In the genomic region with DNA sequence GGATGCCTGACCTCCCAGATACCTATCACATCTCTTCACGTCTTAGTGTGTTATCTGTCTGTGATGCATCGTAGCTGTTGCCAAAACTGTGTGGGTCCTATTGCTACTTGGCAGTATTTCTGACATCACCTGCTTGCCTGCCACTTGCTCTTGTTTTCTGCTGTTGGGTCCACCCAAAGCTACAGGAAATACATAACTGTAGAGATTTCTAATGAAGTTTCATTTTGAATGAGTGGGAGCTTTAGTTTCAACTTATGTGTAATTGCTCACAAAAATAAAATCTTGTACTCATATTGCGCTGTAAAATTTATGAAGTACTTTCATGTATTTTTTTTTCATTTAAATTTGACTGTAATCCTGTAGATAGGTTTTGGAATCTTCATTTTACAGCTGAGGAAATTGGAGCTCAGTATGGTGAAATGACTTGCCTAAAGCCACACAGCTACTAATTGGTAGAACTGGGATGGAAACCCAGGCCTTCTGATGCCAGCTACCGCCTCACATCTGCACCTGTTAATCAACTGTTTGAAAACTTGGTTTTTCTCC, we compare ENCODE assay signal across 10 cellular contexts.
A peak's percentile ranks its signal among the peaks of the same experiment; 100 is the strongest.
DNase-seq lines count a peak whose midpoint lies in the region; ATAC-seq and TF ChIP-seq lines count a peak whose summit lies in the region.
"Had no signal": no experiment of that assay in that cellular context is flagged by ENCODE, and none has a peak within 500 bp of the region (broad histone marks: within the 10 kb centered on the region; RNA-seq: fewer than 3 reads in every experiment).

No MANE protein-coding gene starts in this region.

- peaks cover 0 to 15% (median 0%) of the 10 kb centered on the region in 11 donors for H3K9me3 ChIP-seq in heart right ventricle
- H3K9me3 ChIP-seq: prostate gland, SJCRH30 had no signal

- H3K4me1 Mint-ChIP-seq in activated T-cell treated with anti-CD3 and anti-CD28 coated beads, Interleukin-2, amount 50 U/mL, for 72 hours (ENCODE audit: low read depth): peaks cover 25% of the 10 kb centered on the region
- peaks cover 26% of the 10 kb centered on the region for H3K4me1 Mint-ChIP-seq in stimulated activated memory B cell treated with anti-CD40 and anti-IgM and Interleukin-4, amounts not matched to agents 10 μg/mL and 1 μg/mL and 100 μg/mL, for 72 hours

- peak; percentile 22 for DNase-seq in activated T-cell treated with anti-CD3 and anti-CD28 coated beads, Interleukin-2, amount 50 U/mL, for 72 hours
- DNase-seq in activated T-cell treated with anti-CD3 and anti-CD28 coated beads for 4 hours (no peak), GM19238 (ENCODE audit: insufficient read length, low spot score) (no peak), heart right ventricle (no peak), left cardiac atrium (no peak)
- DNase-seq: SJCRH30 had no signal

- no peak for TF ChIP-seq CTCF in heart right ventricle (IDR thresholded peaks at IDR 0.05)

- peak; percentile 89 to 93 for ATAC-seq in activated T-cell treated with anti-CD3 and anti-CD28 coated beads, Interleukin-2, amount 50 U/mL, for 72 hours (replicated peaks in 1 of 2)
- peak; percentile 73 for ATAC-seq in GM21619 (IDR thresholded peaks at IDR 0.05; ENCODE audit: unreplicated experiment)
- ATAC-seq in HG03378 (IDR thresholded peaks at IDR 0.05; ENCODE audit: unreplicated experiment): peak; percentile 90
- ATAC-seq in stimulated activated memory B cell treated with anti-CD40 and anti-IgM and Interleukin-4, amounts not matched to agents 10 μg/mL and 1 μg/mL and 100 μg/mL, for 72 hours: peak; percentile 78
- ATAC-seq in heart right ventricle: no peak
- ATAC-seq in left cardiac atrium: no peak

- H3K27ac ChIP-seq in heart right ventricle: no peak overlapping the region
- H3K27ac ChIP-seq: prostate gland, SJCRH30 had no signal

- intact Hi-C loops in heart right ventricle (cut with DNase I) (no loop called here), left cardiac atrium (cut with DNase I) (no loop called here)

- peaks cover 4 to 5% of the 10 kb centered on the region in 2 donors for H3K36me3 Mint-ChIP-seq in activated T-cell treated with anti-CD3 and anti-CD28 coated beads, Interleukin-2, amount 50 U/mL, for 72 hours (ENCODE audit: insufficient read depth in 2 of 2)
- H3K36me3 Mint-ChIP-seq in stimulated activated memory B cell treated with anti-CD40 and anti-IgM and Interleukin-4, amounts not matched to agents 10 μg/mL and 1 μg/mL and 100 μg/mL, for 72 hours: peaks cover 6% of the 10 kb centered on the region

- no peak overlapping the region for H3K4me3 ChIP-seq in heart right ventricle
- H3K4me3 ChIP-seq: prostate gland, SJCRH30 had no signal

- H3K27me3 ChIP-seq in heart right ventricle: no peaks in the 10 kb centered on the region
- H3K27me3 ChIP-seq: SJCRH30 had no signal

- no peaks in the 10 kb centered on the region for H3K36me3 ChIP-seq in heart right ventricle
- H3K36me3 ChIP-seq: prostate gland, SJCRH30 had no signal

- 61 to 67% methylated on average over 4 of the region's 4 CpGs for WGBS in heart right ventricle, 2 donors

- peak overlapping the region in 1 of 2 donors; percentile 0 for H3K4me3 Mint-ChIP-seq in activated T-cell treated with anti-CD3 and anti-CD28 coated beads, Interleukin-2, amount 50 U/mL, for 72 hours
- no peak overlapping the region for H3K4me3 Mint-ChIP-seq in stimulated activated memory B cell treated with anti-CD40 and anti-IgM and Interleukin-4, amounts not matched to agents 10 μg/mL and 1 μg/mL and 100 μg/mL, for 72 hours

- peak overlapping the region; percentile 49 for H3K27ac Mint-ChIP-seq in activated T-cell treated with anti-CD3 and anti-CD28 coated beads, Interleukin-2, amount 50 U/mL, for 72 hours
- H3K27ac Mint-ChIP-seq in stimulated activated memory B cell treated with anti-CD40 and anti-IgM and Interleukin-4, amounts not matched to agents 10 μg/mL and 1 μg/mL and 100 μg/mL, for 72 hours: peak overlapping the region; percentile 54

- H3K4me1 ChIP-seq in heart right ventricle: peaks cover 0 to 12% (median 0%) of the 10 kb centered on the region in 9 donors
- H3K4me1 ChIP-seq: prostate gland, SJCRH30 had no signal

- H3K27me3 Mint-ChIP-seq in activated T-cell treated with anti-CD3 and anti-CD28 coated beads, Interleukin-2, amount 50 U/mL, for 72 hours (ENCODE audit: low read depth): no peaks in the 10 kb centered on the region
- no peaks in the 10 kb centered on the region for H3K27me3 Mint-ChIP-seq in stimulated activated memory B cell treated with anti-CD40 and anti-IgM and Interleukin-4, amounts not matched to agents 10 μg/mL and 1 μg/mL and 100 μg/mL, for 72 hours

- peaks cover 6% of the 10 kb centered on the region in 2 donors for H3K9me3 Mint-ChIP-seq in activated T-cell treated with anti-CD3 and anti-CD28 coated beads, Interleukin-2, amount 50 U/mL, for 72 hours
- peaks cover 11% of the 10 kb centered on the region for H3K9me3 Mint-ChIP-seq in stimulated activated memory B cell treated with anti-CD40 and anti-IgM and Interleukin-4, amounts not matched to agents 10 μg/mL and 1 μg/mL and 100 μg/mL, for 72 hours

Comparison
In these comparisons a context has a peak if more than half of its experiments do, and no peak if none do; other contexts are left out.
1. DNase-seq: peak in activated T-cell treated with anti-CD3 and anti-CD28 coated beads, Interleukin-2, amount 50 U/mL, for 72 hours (2 of 2); none in activated T-cell treated with anti-CD3 and anti-CD28 coated beads for 4 hours (single experiment), GM19238 (single experiment), heart right ventricle (0 of 2) and left cardiac atrium (single experiment).
2. ATAC-seq: peak in activated T-cell treated with anti-CD3 and anti-CD28 coated beads, Interleukin-2, amount 50 U/mL, for 72 hours (2 of 2), GM21619 (single experiment), HG03378 (single experiment) and stimulated activated memory B cell treated with anti-CD40 and anti-IgM and Interleukin-4, amounts not matched to agents 10 μg/mL and 1 μg/mL and 100 μg/mL, for 72 hours (single experiment); none in heart right ventricle (0 of 8) and left cardiac atrium (0 of 2).